In genomic region chr17:67475161-67475887, GRCh38 we compare ENCODE assay signal across 8 cellular contexts.
DNase-seq lines count a peak whose midpoint lies in the region; ATAC-seq and TF ChIP-seq lines count a peak whose summit lies in the region.

No MANE protein-coding gene starts in this region.

- peak overlapping the region in 1 of 2 donors; percentile 42 for H3K27ac ChIP-seq in coronary artery

- no peak for TF ChIP-seq POLR2A in lower leg skin (IDR thresholded peaks at IDR 0.05)

- H3K4me3 ChIP-seq in coronary artery, result peak overlapping the region; percentile 13
- no peak overlapping the region for H3K4me3 ChIP-seq in lower leg skin (ENCODE audit: low read depth, poor library complexity, severe bottlenecking)

- DNase-seq in EL (peak; percentile 57), NCI-H69 (lab: John Stamatoyannopoulos, UW) (peak; percentile 89), coronary artery (ENCODE audit: low spot score) (no peak), lower leg skin (ENCODE audit: low spot score in 2 of 2) (peak; percentile 79 to 94)
- DNase-seq in activated CD4-positive, alpha-beta T cell treated with anti-CD3 and anti-CD28 coated beads, Interleukin-2, amount 50 U/mL, for 4 hours, result peak; percentile 84 to 86
- DNase-seq in stimulated activated CD4-positive, alpha-beta T cell treated with anti-CD3 and anti-CD28 coated beads, TNF-alpha, amount 100 ng/mL, for 4 hours (ENCODE audit: low read depth in 3 of 3), result peak; percentile 56 to 77 (median 74)

- TF ChIP-seq CTCF in coronary artery (IDR thresholded peaks at IDR 0.05), result peak; percentile 55
- TF ChIP-seq CTCF in lower leg skin (IDR thresholded peaks at IDR 0.05), result peak in 1 of 3 donors; percentile 75

- intact Hi-C loops in lower leg skin (cut with DNase I; ENCODE audit: low total_unique reads), result loop anchor here (10.0 kb wide), 1 partner anchor 81 kb away; no protein-coding TSS in a partner anchor

- ATAC-seq in HG03280 (IDR thresholded peaks at IDR 0.05; ENCODE audit: unreplicated experiment) (peak; percentile 51), HG03520 (IDR thresholded peaks at IDR 0.05; ENCODE audit: unreplicated experiment) (no peak)

- 40 to 46% methylated on average over 21 of the region's 21 CpGs for WGBS in lower leg skin, 2 donors
